ENCODE assay signal across 20 cellular contexts in genomic region chr7:34662058-34662457, GRCh38. TPM values are rescaled to one million over a fixed set of nuclear protein-coding genes. Genes with fewer than 3 reads are reported as not detected.
DNase-seq lines count a peak whose midpoint lies in the region; ATAC-seq and TF ChIP-seq lines count a peak whose summit lies in the region.
"Had no signal": no experiment of that assay in that cellular context is flagged by ENCODE, and none has a peak within 500 bp of the region (broad histone marks: within the 10 kb centered on the region; RNA-seq: fewer than 3 reads in every experiment).

No MANE protein-coding gene starts in this region.

- H3K27me3 Mint-ChIP-seq in GM23338 (ENCODE audit: insufficient read depth, low read depth, poor library complexity) (peaks cover 11% of the 10 kb centered on the region), neural progenitor cell (ENCODE audit: insufficient read depth, low read depth) (no peaks in the 10 kb centered on the region)
- H3K27me3 Mint-ChIP-seq in activated CD4-positive, alpha-beta T cell treated with anti-CD3 and anti-CD28 coated beads, Interleukin-2, amount 10 ng/mL, durations not matched to agents 7 days and 5 days: no peaks in the 10 kb centered on the region

- no peaks in the 10 kb centered on the region for H3K9me3 ChIP-seq in neural progenitor cell (ENCODE audit: low read depth)
- no peaks in the 10 kb centered on the region for H3K9me3 ChIP-seq in left ventricle myocardium inferior (replicated peaks)
- H3K9me3 ChIP-seq: BLaER1, HAP-1 had no signal

- H3K27ac Mint-ChIP-seq in GM23338 (peak overlapping the region; percentile 61; the same call in 1 of the 2 replicates), neural progenitor cell (no peak overlapping the region)
- H3K27ac Mint-ChIP-seq in activated CD4-positive, alpha-beta T cell treated with anti-CD3 and anti-CD28 coated beads, Interleukin-2, amount 10 ng/mL, durations not matched to agents 7 days and 5 days: no peak overlapping the region
- H3K27ac Mint-ChIP-seq: CD14-positive monocyte; CD4-positive, alpha-beta memory T cell had no signal

- H3K27ac ChIP-seq in GM23338 (ENCODE audit: low read depth) (no peak overlapping the region), neural progenitor cell (no peak overlapping the region), left ventricle myocardium inferior (replicated peaks) (no peak overlapping the region)
- H3K27ac ChIP-seq: BLaER1 had no signal

- DNase-seq in GM23338 (ENCODE audit: low spot score) (peak; percentile 12), NCI-H526 treated with DMSO at 0.1 percent for 48 hours (lab: John Stamatoyannopoulos, UW) (peak; percentile 43), foreskin melanocyte (peak; percentile 1), neural progenitor cell (ENCODE audit: low spot score) (no peak), KBM-7 (no peak), left ventricle myocardium inferior (no peak), middle frontal gyrus (ENCODE audit: extremely low spot score, low spot score) (no peak)
- no peak for DNase-seq in activated CD4-positive, alpha-beta T cell treated with anti-CD3 and anti-CD28 coated beads, Interleukin-2, amount 10 ng/mL, durations not matched to agents 7 days and 5 days
- DNase-seq: 8988T; CD4-positive, alpha-beta memory T cell; DMS153; DMS79; GF-D8; GOT3 had no signal

- H2AFZ ChIP-seq in GM23338 (no peak overlapping the region), neural progenitor cell (replicated peaks) (peak overlapping the region; percentile 36)

- H3K9ac ChIP-seq in neural progenitor cell: no peak overlapping the region
- H3K9ac ChIP-seq: BLaER1 had no signal

- TF ChIP-seq CTCF in GM23338 (conservative IDR thresholded peaks at IDR 0.05; ENCODE audit: low read depth in 2 of 2) (no peak), neural progenitor cell (IDR thresholded peaks at IDR 0.05) (no peak), left ventricle myocardium inferior (IDR thresholded peaks at IDR 0.05; ENCODE audit: borderline replicate concordance) (no peak)

- H3K36me3 ChIP-seq in GM23338 (ENCODE audit: insufficient read depth) (no peaks in the 10 kb centered on the region), neural progenitor cell (no peaks in the 10 kb centered on the region), left ventricle myocardium inferior (no peaks in the 10 kb centered on the region)
- H3K36me3 ChIP-seq: BLaER1, HAP-1 had no signal

- H3K4me1 ChIP-seq in GM23338 (ENCODE audit: insufficient read depth) (peaks cover 29% of the 10 kb centered on the region), neural progenitor cell (peaks cover 24% of the 10 kb centered on the region), left ventricle myocardium inferior (peaks cover 12% of the 10 kb centered on the region)
- H3K4me1 ChIP-seq: BLaER1 had no signal

- in situ Hi-C loops in KBM-7 (cut with MboI; ENCODE audit: low pct_unique_long_range_greater_than_20kb, low sequenced_read_pairs): no loop called here

- H3K4me1 Mint-ChIP-seq in GM23338: peaks cover 43% of the 10 kb centered on the region
- peaks cover 16% of the 10 kb centered on the region for H3K4me1 Mint-ChIP-seq in neural progenitor cell
- no peaks in the 10 kb centered on the region for H3K4me1 Mint-ChIP-seq in activated CD4-positive, alpha-beta T cell treated with anti-CD3 and anti-CD28 coated beads, Interleukin-2, amount 10 ng/mL, durations not matched to agents 7 days and 5 days
- H3K4me1 Mint-ChIP-seq: CD14-positive monocyte; CD4-positive, alpha-beta memory T cell had no signal

- H4K20me1 ChIP-seq in GM23338 (replicated peaks; ENCODE audit: insufficient read depth): no peaks in the 10 kb centered on the region
- H4K20me1 ChIP-seq in neural progenitor cell (ENCODE audit: low read depth): no peaks in the 10 kb centered on the region
- H4K20me1 ChIP-seq: BLaER1 had no signal

- H3K27me3 ChIP-seq in GM23338 (ENCODE audit: insufficient read depth) (no peaks in the 10 kb centered on the region), neural progenitor cell (no peaks in the 10 kb centered on the region), left ventricle myocardium inferior (ENCODE audit: low read depth) (no peaks in the 10 kb centered on the region)
- H3K27me3 ChIP-seq: BLaER1 had no signal

- peak; percentile 53 for ATAC-seq in GM23338

- H3K36me3 Mint-ChIP-seq in GM23338 (ENCODE audit: low read depth) (no peaks in the 10 kb centered on the region), neural progenitor cell (no peaks in the 10 kb centered on the region)
- no peaks in the 10 kb centered on the region for H3K36me3 Mint-ChIP-seq in activated CD4-positive, alpha-beta T cell treated with anti-CD3 and anti-CD28 coated beads, Interleukin-2, amount 10 ng/mL, durations not matched to agents 7 days and 5 days (ENCODE audit: low read depth)
- H3K36me3 Mint-ChIP-seq: CD14-positive monocyte; CD4-positive, alpha-beta memory T cell had no signal

- peak overlapping the region; percentile 66; the same call in 1 of the 2 replicates for H3K4me2 ChIP-seq in GM23338
- H3K4me2 ChIP-seq in neural progenitor cell: peak overlapping the region; percentile 2
- H3K4me2 ChIP-seq: BLaER1 had no signal

- CTCF ChIA-PET in activated CD4-positive, alpha-beta T cell treated with anti-CD3 and anti-CD28 coated beads, Interleukin-2, amount 10 ng/mL, durations not matched to agents 7 days and 5 days (lab: Charles Lee): no interaction called here

- H3F3A ChIP-seq in GM23338 (replicated peaks; ENCODE audit: low read depth) (no peaks in the 10 kb centered on the region), neural progenitor cell (ENCODE audit: low read depth) (no peaks in the 10 kb centered on the region)

- H3K4me3 Mint-ChIP-seq in GM23338 (no peak overlapping the region), neural progenitor cell (no peak overlapping the region)
- no peak overlapping the region for H3K4me3 Mint-ChIP-seq in activated CD4-positive, alpha-beta T cell treated with anti-CD3 and anti-CD28 coated beads, Interleukin-2, amount 10 ng/mL, durations not matched to agents 7 days and 5 days
- H3K4me3 Mint-ChIP-seq: CD14-positive monocyte; CD4-positive, alpha-beta memory T cell had no signal

- POLR2A ChIA-PET in activated CD4-positive, alpha-beta T cell treated with anti-CD3 and anti-CD28 coated beads, Interleukin-2, amount 10 ng/mL, durations not matched to agents 7 days and 5 days (lab: Charles Lee): no interaction called here

- H3K79me2 ChIP-seq in GM23338 (replicated peaks; ENCODE audit: insufficient read depth) (no peaks in the 10 kb centered on the region), neural progenitor cell (ENCODE audit: low read depth) (no peaks in the 10 kb centered on the region)

- no peak overlapping the region for H3K4me3 ChIP-seq in GM23338
- no peak overlapping the region for H3K4me3 ChIP-seq in neural progenitor cell
- no peak overlapping the region for H3K4me3 ChIP-seq in left ventricle myocardium inferior
- H3K4me3 ChIP-seq: BLaER1, HAP-1 had no signal

- H3K9me3 Mint-ChIP-seq in GM23338 (no peaks in the 10 kb centered on the region), neural progenitor cell (no peaks in the 10 kb centered on the region)
- H3K9me3 Mint-ChIP-seq in activated CD4-positive, alpha-beta T cell treated with anti-CD3 and anti-CD28 coated beads, Interleukin-2, amount 10 ng/mL, durations not matched to agents 7 days and 5 days: no peaks in the 10 kb centered on the region

- peaks cover 20% of the 10 kb centered on the region for H3K9me2 ChIP-seq in GM23338 (ENCODE audit: insufficient read depth)

- intact Hi-C loops in left ventricle myocardium inferior (cut with micrococcal nuclease): no loop called here

TF ChIP-seq in GM23338, 12 proteins besides CTCF, POLR2A, EP300 and RAD21:
- TF ChIP-seq POLR2AphosphoS5 (IDR thresholded peaks at IDR 0.05; ENCODE audit: low read depth) (no peak), EZH2phosphoT487 (IDR thresholded peaks at IDR 0.05; ENCODE audit: unreplicated experiment) (no peak)

RNA-seq across cellular contexts. Expression of gene NPSR1, which starts 4.0 kb away (rescaled TPM):
- not detected in 2 replicates for total RNA-seq in GM23338 (2014; rRNA removed; shearing (Covaris generic))
- not detected in 2 replicates for polyA plus RNA-seq in GM23338 (2016; fragmentation: Nextera tagmentation; extraction: Ambion mirVana)
- not detected in 2 replicates for total RNA-seq in neural progenitor cell (ENCODE audit: low replicate concordance)
- total RNA-seq in activated CD4-positive, alpha-beta T cell treated with anti-CD3 and anti-CD28 coated beads, Interleukin-2, amount 10 ng/mL, durations not matched to agents 7 days and 5 days: not detected
- not detected for total RNA-seq in left ventricle myocardium inferior
- total RNA-seq: A673; CD4-positive, alpha-beta memory T cell; Daoy had no signal
- polyA plus RNA-seq: AG04450; CD14-positive monocyte; CD4-positive, alpha-beta memory T cell had no signal

Comparison
In these comparisons a context has a peak if more than half of its experiments do, and no peak if none do; other contexts are left out.
1. DNase-seq: peak in GM23338 (single experiment), NCI-H526 treated with DMSO at 0.1 percent for 48 hours (single experiment) and foreskin melanocyte (single experiment); none in neural progenitor cell (single experiment), activated CD4-positive, alpha-beta T cell treated with anti-CD3 and anti-CD28 coated beads, Interleukin-2, amount 10 ng/mL, durations not matched to agents 7 days and 5 days (single experiment), KBM-7 (single experiment), left ventricle myocardium inferior (single experiment) and middle frontal gyrus (single experiment).